In genomic region chr17:41930009-41930832, GRCh38 we compare ENCODE assay signal across 8 cellular contexts. TPM values are rescaled to one million over a fixed set of nuclear protein-coding genes. Genes with fewer than 3 reads are reported as not detected.
DNase-seq lines count a peak whose midpoint lies in the region; ATAC-seq, FAIRE-seq and TF ChIP-seq lines count a peak whose summit lies in the region.

TSS of gene ODAD4 (plus strand) at chr17:41930617. CDS start at chr17:41930724, 107 bp downstream.

- TF ChIP-seq CTCF in Caco-2 (IDR thresholded peaks at IDR 0.05; ENCODE audit: insufficient read depth in 1 of 2, low read depth in 1 of 2, low read length in 1 of 2, severe bottlenecking in 1 of 2, unreplicated experiment in 1 of 2): peak; percentile 44 to 60
- peak; percentile 69 for TF ChIP-seq CTCF in endodermal cell (conservative IDR thresholded peaks at IDR 0.05)

- H3K27me3 Mint-ChIP-seq in Caco-2 (ENCODE audit: insufficient read depth, unreplicated experiment): no peaks in the 10 kb centered on the region
- H3K27me3 Mint-ChIP-seq in activated CD8-positive, alpha-beta memory T cell treated with anti-CD3 and anti-CD28 coated beads, Interleukin-2, amount 10 ng/mL, durations not matched to agents 7 days and 5 days: no peaks in the 10 kb centered on the region
- H3K27me3 Mint-ChIP-seq in endodermal cell (ENCODE audit: insufficient read depth): no peaks in the 10 kb centered on the region

- BruUV-seq in Caco-2 (replicated peaks; lab: Mats Ljungman, UMichigan): TSS peak; percentile 97

- H3K27ac ChIP-seq in endodermal cell (ENCODE audit: low read depth, low read length): no peak within 1 kb of the TSS

- H3K27me3 ChIP-seq in Caco-2 (replicated peaks; ENCODE audit: control insufficient read depth, insufficient read depth, low read length) (no peaks in the 10 kb centered on the region), endodermal cell (ENCODE audit: control insufficient read depth, insufficient read depth, low read length, poor library complexity, severe bottlenecking) (no peaks in the 10 kb centered on the region)

- peaks cover 17% of the 10 kb centered on the region for H3K4me1 Mint-ChIP-seq in Caco-2 (ENCODE audit: low read depth, unreplicated experiment)
- H3K4me1 Mint-ChIP-seq in activated CD8-positive, alpha-beta memory T cell treated with anti-CD3 and anti-CD28 coated beads, Interleukin-2, amount 10 ng/mL, durations not matched to agents 7 days and 5 days: peaks cover 62% of the 10 kb centered on the region
- H3K4me1 Mint-ChIP-seq in endodermal cell: peaks cover 8% of the 10 kb centered on the region

- intact Hi-C loops in Caco-2 (cut with micrococcal nuclease; ENCODE audit: unreplicated experiment): loop anchor here (1.0 kb wide), 2 partner anchors 11 to 29 kb away; no protein-coding TSS in a partner anchor

- H3K9ac ChIP-seq in endodermal cell (ENCODE audit: extremely low read depth, low read length, poor library complexity, severe bottlenecking): peak within 1 kb of the TSS; percentile 59

- H3K27ac Mint-ChIP-seq in Caco-2 (ENCODE audit: unreplicated experiment): peak within 1 kb of the TSS; percentile 98
- H3K27ac Mint-ChIP-seq in activated CD8-positive, alpha-beta memory T cell treated with anti-CD3 and anti-CD28 coated beads, Interleukin-2, amount 10 ng/mL, durations not matched to agents 7 days and 5 days: peak within 1 kb of the TSS; percentile 95
- H3K27ac Mint-ChIP-seq in endodermal cell: peak within 1 kb of the TSS; percentile 98

- H3K4me1 ChIP-seq in Caco-2 (peaks cover 4% of the 10 kb centered on the region; the same call in 1 of the 2 replicates), endodermal cell (ENCODE audit: control insufficient read depth, insufficient read depth, low read length) (no peaks in the 10 kb centered on the region)

- WGBS in endodermal cell (ENCODE audit: insufficient coverage in 1 of 2, insufficient read length in 1 of 2), 2 experiments: 3 to 4% methylated on average over 25 to 43 of the region's 43 CpGs

- peak; percentile 84 for ATAC-seq in GM21367 (IDR thresholded peaks at IDR 0.05; ENCODE audit: unreplicated experiment)
- ATAC-seq in activated CD8-positive, alpha-beta memory T cell treated with anti-CD3 and anti-CD28 coated beads, Interleukin-2, amount 10 ng/mL, durations not matched to agents 7 days and 5 days: peak; percentile 99

- H3K9me3 ChIP-seq in Caco-2: no peaks in the 10 kb centered on the region
- H3K9me3 ChIP-seq in endodermal cell (ENCODE audit: control insufficient read depth, low read length): no peaks in the 10 kb centered on the region

- POLR2A ChIA-PET in Caco-2 (lab: Charles Lee): interaction anchor here (0.5 to 1.9 kb wide), 17 partner anchors 9 to 493 kb away, joined by 3 to 31 read pairs (median 6); partner anchors contain the start of genes ACLY, CAVIN1, DNAJC7 and EIF1

- peak within 1 kb of the TSS; percentile 97 for H3K4me3 Mint-ChIP-seq in Caco-2 (ENCODE audit: unreplicated experiment)
- H3K4me3 Mint-ChIP-seq in activated CD8-positive, alpha-beta memory T cell treated with anti-CD3 and anti-CD28 coated beads, Interleukin-2, amount 10 ng/mL, durations not matched to agents 7 days and 5 days: peak within 1 kb of the TSS; percentile 96
- H3K4me3 Mint-ChIP-seq in endodermal cell: peak within 1 kb of the TSS; percentile 76

- H3K4me3 ChIP-seq in Caco-2 (ENCODE audit: low read depth, low read length) (peak within 1 kb of the TSS; percentile 41), endodermal cell (ENCODE audit: low read length) (peak within 1 kb of the TSS; percentile 95)

- CTCF ChIA-PET in Caco-2 (lab: Charles Lee): interaction anchor here (0.6 to 1.7 kb wide), 22 partner anchors 9 to 268 kb away, joined by 3 to 36 read pairs (median 4); partner anchors contain the start of genes ACLY, CNP, FKBP10 and JUP
- CTCF ChIA-PET in activated CD8-positive, alpha-beta memory T cell treated with anti-CD3 and anti-CD28 coated beads, Interleukin-2, amount 10 ng/mL, durations not matched to agents 7 days and 5 days (lab: Charles Lee): interaction anchor here (0.7 to 4.7 kb wide), 15 partner anchors 10 to 1715 kb away, joined by 3 to 36 read pairs (median 3); partner anchors contain the start of genes ACLY, CNP, DNAJC7 and EIF1

- peak; percentile 93 for FAIRE-seq in HTR-8/SVneo (lab: Jason Lieb, UNC)

- DNase-seq in Caco-2 (peak; percentile 97 to 98), HTR-8/SVneo (ENCODE audit: insufficient read length, low spot score) (peak; percentile 99), NOMO-1 treated with DMSO at 0.1 percent for 48 hours (lab: John Stamatoyannopoulos, UW; ENCODE audit: unreplicated experiment) (peak; percentile 99), endodermal cell (peak; percentile 100), mesenteric fat pad (ENCODE audit: low spot score) (peak; percentile 98)
- peak; percentile 98 for DNase-seq in activated CD8-positive, alpha-beta memory T cell treated with anti-CD3 and anti-CD28 coated beads, Interleukin-2, amount 10 ng/mL, durations not matched to agents 7 days and 5 days
- peak; percentile 90 for DNase-seq in stimulated activated CD8-positive, alpha-beta memory T cell treated with anti-CD3 and anti-CD28 coated beads, Interleukin-15, amount 100 ng/mL, for 1 hour (ENCODE audit: low read depth)

- no peaks in the 10 kb centered on the region for H3K9me3 Mint-ChIP-seq in Caco-2 (ENCODE audit: unreplicated experiment)
- no peaks in the 10 kb centered on the region for H3K9me3 Mint-ChIP-seq in activated CD8-positive, alpha-beta memory T cell treated with anti-CD3 and anti-CD28 coated beads, Interleukin-2, amount 10 ng/mL, durations not matched to agents 7 days and 5 days (ENCODE audit: low read depth)
- no peaks in the 10 kb centered on the region for H3K9me3 Mint-ChIP-seq in endodermal cell

- H3K36me3 Mint-ChIP-seq in Caco-2 (ENCODE audit: insufficient read depth, unreplicated experiment) (peaks cover 8% of the 10 kb centered on the region), endodermal cell (ENCODE audit: low read depth) (peaks cover under 1% of the 10 kb centered on the region)
- H3K36me3 Mint-ChIP-seq in activated CD8-positive, alpha-beta memory T cell treated with anti-CD3 and anti-CD28 coated beads, Interleukin-2, amount 10 ng/mL, durations not matched to agents 7 days and 5 days: peaks cover 3% of the 10 kb centered on the region

- H3K36me3 ChIP-seq in Caco-2 (ENCODE audit: control insufficient read depth, insufficient read depth, low read length) (no peaks in the 10 kb centered on the region), endodermal cell (ENCODE audit: control insufficient read depth, insufficient read depth, low read length) (no peaks in the 10 kb centered on the region)

RNA-seq across cellular contexts. Expression of gene ODAD4, which starts in this region (rescaled TPM):
- total RNA-seq in Caco-2 (2022): 0.98 and 1.3 TPM in 2 replicates
- 1 to 10 TPM in 1 of 2 experiments, under 1 TPM in 1; 0.49 to 1.1 TPM for total RNA-seq in activated CD8-positive, alpha-beta memory T cell treated with anti-CD3 and anti-CD28 coated beads, Interleukin-2, amount 10 ng/mL, durations not matched to agents 7 days and 5 days
- 1 to 10 TPM; 3.9 to 4.7 TPM for total RNA-seq in endodermal cell
- polyA plus RNA-seq in endodermal cell (2013, experiment 1 of 2): 4.5 TPM
- 4.1 TPM for polyA plus RNA-seq in endodermal cell (2013, experiment 2 of 2)
- total RNA-seq in mesenteric fat pad: 0.48 TPM

Comparison
In these comparisons a context has a peak if more than half of its experiments do, and no peak if none do; other contexts are left out.
1. Peak in DNase-seq in mesenteric fat pad; RNA of the gene not detected or under 1 TPM.